Comparison of ENCODE assay signal across 21 cellular contexts in genomic region chr11:23391031-23391430, GRCh38.
"Had no signal": no experiment of that assay in that cellular context is flagged by ENCODE, and none has a peak within 500 bp of the region (broad histone marks: within the 10 kb centered on the region; RNA-seq: fewer than 3 reads in every experiment).

No MANE protein-coding gene starts in this region.

- H3K9me3 ChIP-seq: SK-N-SH had no signal

- DNase-seq: IMR-90, Karpas-422, KG1, MM.1S, NCI-H1092 treated with DMSO at 0.1 percent for 48 hours, NCI-H1436, NCI-H187, NCI-H2029, NCI-H2171 treated with DMSO at 0.1 percent for 48 hours, NCI-H345, NCI-H446 treated with DMSO at 0.1 percent for 48 hours, NCI-H510A treated with DMSO at 0.1 percent for 48 hours, NCI-H526, NCI-H82, SHP77, SK-N-SH, SW 1271, T-cell had no signal

- H3K27ac ChIP-seq: RWPE1 had no signal

- ATAC-seq: HepG2, Panc1, T-cell had no signal
